Comparison of ENCODE assay signal across 21 cellular contexts in genomic region chr4:7516116-7516772, GRCh38.
DNase-seq lines count a peak whose midpoint lies in the region; ATAC-seq, FAIRE-seq and TF ChIP-seq lines count a peak whose summit lies in the region.
"Had no signal": no experiment of that assay in that cellular context is flagged by ENCODE, and none has a peak within 500 bp of the region (broad histone marks: within the 10 kb centered on the region; RNA-seq: fewer than 3 reads in every experiment).

No MANE protein-coding gene starts in this region.

- 0 out of 2 replicates have a peak overlapping the region, but pooled peaks have one; percentile 10 for H3K9ac ChIP-seq in HepG2 (ENCODE audit: insufficient read depth, low read depth, low read length)
- peak overlapping the region; percentile 24 for H3K9ac ChIP-seq in neuronal stem cell (ENCODE audit: low read depth, low read length, poor library complexity)

- H3K27ac Mint-ChIP-seq in activated naive CD4-positive, alpha-beta T cell treated with anti-CD3 and anti-CD28 coated beads, Interleukin-2, amount 50 U/mL, for 24 hours = peak overlapping the region; percentile 30
- no peak overlapping the region for H3K27ac Mint-ChIP-seq in activated naive CD4-positive, alpha-beta T cell treated with anti-CD3 and anti-CD28 coated beads for 36 hours
- H3K27ac Mint-ChIP-seq: CD8-positive, alpha-beta T cell had no signal

- H2BK15ac ChIP-seq in neuronal stem cell (ENCODE audit: low read length) = peak overlapping the region; percentile 89

- H3K36me3 ChIP-seq in HepG2 (replicated peaks in 1 of 2; ENCODE audit: control insufficient read depth in 1 of 2, insufficient read depth in 2 of 2, low read length in 2 of 2) (no peaks in the 10 kb centered on the region), neuronal stem cell (replicated peaks in 1 of 2; ENCODE audit: control insufficient read depth in 2 of 2, insufficient read depth in 2 of 2, low read length in 2 of 2) (no peaks in the 10 kb centered on the region), aorta (ENCODE audit: control insufficient read depth in 1 of 2, insufficient read depth in 2 of 2, low read length in 1 of 2) (no peaks in the 10 kb centered on the region)
- H3K36me3 ChIP-seq: MG63 had no signal

- POLR2A ChIA-PET in HepG2 (lab: Yijun Ruan, JAX) = interaction anchor here (1.1 to 3.3 kb wide), 3 partner anchors 8 to 157 kb away, joined by 3 to 21 read pairs (median 6); no protein-coding TSS in a partner anchor

- H2AFZ ChIP-seq in HepG2 (ENCODE audit: low read length) (no peak overlapping the region), neuronal stem cell (ENCODE audit: low read length) (no peak overlapping the region)

- no peak overlapping the region for H3K23ac ChIP-seq in neuronal stem cell (ENCODE audit: low read depth, low read length, poor library complexity)

- H3K36me3 Mint-ChIP-seq in activated naive CD4-positive, alpha-beta T cell treated with anti-CD3 and anti-CD28 coated beads, Interleukin-2, amount 50 U/mL, for 24 hours = no peaks in the 10 kb centered on the region
- H3K36me3 Mint-ChIP-seq in activated naive CD4-positive, alpha-beta T cell treated with anti-CD3 and anti-CD28 coated beads for 36 hours (ENCODE audit: low read depth) = no peaks in the 10 kb centered on the region
- H3K36me3 Mint-ChIP-seq: CD8-positive, alpha-beta T cell had no signal

- CTCF ChIA-PET in activated naive CD4-positive, alpha-beta T cell treated with anti-CD3 and anti-CD28 coated beads for 36 hours (lab: Charles Lee) = no interaction called here
- CTCF ChIA-PET in HepG2 (lab: Yijun Ruan, JAX; ENCODE audit: low intra/inter-chr PET ratio, low total read pairs) = no interaction called here

- H3K27ac ChIP-seq in HepG2 (ENCODE audit: extremely low read length, insufficient read depth, low read length) (peak overlapping the region; percentile 7), neuronal stem cell (replicated peaks; ENCODE audit: low read length) (no peak overlapping the region), aorta (ENCODE audit: low read depth in 1 of 2, low read length in 2 of 2) (no peak overlapping the region)
- H3K27ac ChIP-seq: 22Rv1 had no signal

- no peak for TF ChIP-seq POLR2A in HepG2 (IDR thresholded peaks at IDR 0.05; ENCODE audit: insufficient read depth in 1 of 2, low read depth in 2 of 2, low read length in 2 of 2)

- H3K4me1 ChIP-seq in HepG2 (ENCODE audit: insufficient read depth, low read length) (peaks cover 67% of the 10 kb centered on the region), neuronal stem cell (ENCODE audit: control insufficient read depth in 2 of 2, insufficient read depth in 1 of 2, low read depth in 1 of 2, low read length in 2 of 2) (peaks cover 0 to 31% of the 10 kb centered on the region in 2 donors), aorta (ENCODE audit: control insufficient read depth in 1 of 2, insufficient read depth in 2 of 2, low read length in 2 of 2) (no peaks in the 10 kb centered on the region)

- no peak for TF ChIP-seq CTCF in HepG2 (CRISPR knock-in tag; IDR thresholded peaks at IDR 0.05)

- peak overlapping the region; percentile 79 for H2AK5ac ChIP-seq in neuronal stem cell (ENCODE audit: low read depth, low read length)

- H3K18ac ChIP-seq in neuronal stem cell (ENCODE audit: low read length) = peak overlapping the region; percentile 91

- H3K4me3 ChIP-seq in HepG2 (replicated peaks in 1 of 3; ENCODE audit: insufficient read depth in 1 of 3, low read depth in 2 of 3, low read length in 3 of 3) (peak overlapping the region; percentile 3 to 60 (median 41); a peak in 4 of 6 replicates), neuronal stem cell (ENCODE audit: low read length in 2 of 2) (no peak overlapping the region), aorta (ENCODE audit: low read length in 2 of 2) (no peak overlapping the region)
- H3K4me3 ChIP-seq: MG63 had no signal

- H4K8ac ChIP-seq in neuronal stem cell (ENCODE audit: low read depth, low read length) = no peak overlapping the region

- peak overlapping the region; percentile 49 for H2BK120ac ChIP-seq in neuronal stem cell (ENCODE audit: low read depth, low read length)

- H3K27me3 Mint-ChIP-seq in activated naive CD4-positive, alpha-beta T cell treated with anti-CD3 and anti-CD28 coated beads, Interleukin-2, amount 50 U/mL, for 24 hours = no peaks in the 10 kb centered on the region
- peaks cover 7% of the 10 kb centered on the region for H3K27me3 Mint-ChIP-seq in activated naive CD4-positive, alpha-beta T cell treated with anti-CD3 and anti-CD28 coated beads for 36 hours (ENCODE audit: low read depth)

- H3K4me1 Mint-ChIP-seq in activated naive CD4-positive, alpha-beta T cell treated with anti-CD3 and anti-CD28 coated beads, Interleukin-2, amount 50 U/mL, for 24 hours = no peaks in the 10 kb centered on the region
- H3K4me1 Mint-ChIP-seq in activated naive CD4-positive, alpha-beta T cell treated with anti-CD3 and anti-CD28 coated beads for 36 hours (ENCODE audit: low read depth) = no peaks in the 10 kb centered on the region

- no peaks in the 10 kb centered on the region for H3K79me2 ChIP-seq in HepG2 (ENCODE audit: insufficient read depth, low read length)

- peaks cover 2% of the 10 kb centered on the region for H3K79me1 ChIP-seq in neuronal stem cell (ENCODE audit: low read depth, low read length)

- peak overlapping the region; percentile 38 for H3K4ac ChIP-seq in neuronal stem cell (ENCODE audit: low read length)

- no peaks in the 10 kb centered on the region for H3K9me3 ChIP-seq in HepG2 (ENCODE audit: low read length)
- H3K9me3 ChIP-seq in neuronal stem cell (replicated peaks in 1 of 2; ENCODE audit: control insufficient read depth in 2 of 2, insufficient read depth in 1 of 2, low read depth in 1 of 2, low read length in 2 of 2) = no peaks in the 10 kb centered on the region
- H3K9me3 ChIP-seq in aorta (ENCODE audit: control insufficient read depth, low read length) = no peaks in the 10 kb centered on the region
- H3K9me3 ChIP-seq: MG63 had no signal

- H2BK5ac ChIP-seq in neuronal stem cell (ENCODE audit: low read length) = no peak overlapping the region

- H3K27me3 ChIP-seq in HepG2 (ENCODE audit: control insufficient read depth in 1 of 2, insufficient read depth in 2 of 2, low read length in 2 of 2) (peaks cover 4 to 8% of the 10 kb centered on the region in 2 experiments), neuronal stem cell (ENCODE audit: control insufficient read depth in 3 of 3, insufficient read depth in 3 of 3, low read depth in 1 of 3, low read length in 3 of 3) (peaks cover 0 to 17% (median 0%) of the 10 kb centered on the region in 3 experiments), aorta (ENCODE audit: control insufficient read depth in 1 of 2, insufficient read depth in 2 of 2, low read length in 1 of 2) (no peaks in the 10 kb centered on the region)
- H3K27me3 ChIP-seq: MG63 had no signal

- no peak overlapping the region for H3K14ac ChIP-seq in neuronal stem cell (ENCODE audit: low read length)

- in situ Hi-C loops in HepG2 (cut with HindIII; ENCODE audit: extremely low pct_ligation_motif_present, low pct_unique_long_range_greater_than_20kb) = no loop called here

- DNase-seq in activated naive CD4-positive, alpha-beta T cell treated with anti-CD3 and anti-CD28 coated beads for 36 hours = no peak
- DNase-seq in HepG2 (ENCODE audit: low spot score) (no peak), neuronal stem cell (ENCODE audit: low spot score) (no peak), aorta (no peak), NCI-H2029 (lab: John Stamatoyannopoulos, UW) (no peak), HuH-7.5 (ENCODE audit: low spot score) (no peak)
- DNase-seq: CD8-positive, alpha-beta T cell; DMS79; HCEC 1CT; MG63; NCI-H1105; NCI-H1694 treated with DMSO at 0.1 percent for 48 hours; NCI-H226; NCI-H69; NK-92 treated with Interleukin-12 subunit alpha and Interleukin-12 subunit beta, amount 100 ng/mL, for 24 hours; OCI-M1; SIG-M5 had no signal

- H3K4me3 Mint-ChIP-seq in activated naive CD4-positive, alpha-beta T cell treated with anti-CD3 and anti-CD28 coated beads, Interleukin-2, amount 50 U/mL, for 24 hours = no peak overlapping the region
- H3K4me3 Mint-ChIP-seq in activated naive CD4-positive, alpha-beta T cell treated with anti-CD3 and anti-CD28 coated beads for 36 hours = no peak overlapping the region
- H3K4me3 Mint-ChIP-seq: CD8-positive, alpha-beta T cell had no signal

- TF ChIP-seq EP300 in HepG2 (IDR thresholded peaks at IDR 0.05; ENCODE audit: low read depth in 2 of 2, low read length in 2 of 2) (no peak), HepG2 (CRISPR knock-in tag; IDR thresholded peaks at IDR 0.05; ENCODE audit: borderline replicate concordance) (no peak)

- no TSS peak for BruUV-seq in HepG2 (replicated peaks; lab: Mats Ljungman, UMichigan)

- WGBS in HepG2 (ENCODE audit: low lambda C conversion rate) = 2% methylated on average over 9 of the region's 14 CpGs
- no CpG with 5 or more reads among the region's 14 CpGs for WGBS in neuronal stem cell (ENCODE audit: extremely low coverage in 2 of 2, insufficient read length in 2 of 2, insufficient replicate concordance in 1 of 2), 2 donors
- 47 to 56% methylated on average over 13 to 14 of the region's 14 CpGs for WGBS in aorta, 2 donors

- TF ChIP-seq RAD21 in HepG2 (CRISPR knock-in tag; IDR thresholded peaks at IDR 0.05) = no peak

- peak; percentile 10 for ATAC-seq in HepG2
- peak; percentile 12 for ATAC-seq in aorta (ENCODE audit: low FRiP score)
- no peak for ATAC-seq in GM21423 (IDR thresholded peaks at IDR 0.05; ENCODE audit: unreplicated experiment)
- ATAC-seq: CD8-positive, alpha-beta T cell had no signal

- FAIRE-seq in HepG2 (lab: Jason Lieb, UNC) = no peak
- FAIRE-seq: D721Med had no signal

- peak overlapping the region; percentile 14 for H2BK12ac ChIP-seq in neuronal stem cell (ENCODE audit: low read length)

- peak overlapping the region; percentile 75 for H3K4me2 ChIP-seq in HepG2 (ENCODE audit: low read depth, low read length)
- H3K4me2 ChIP-seq in neuronal stem cell (ENCODE audit: insufficient read depth, low read length, poor library complexity, severe bottlenecking) = no peak overlapping the region

- H4K91ac ChIP-seq in neuronal stem cell (ENCODE audit: low read depth, low read length, poor library complexity) = no peak overlapping the region

- no peaks in the 10 kb centered on the region for H3K9me3 Mint-ChIP-seq in activated naive CD4-positive, alpha-beta T cell treated with anti-CD3 and anti-CD28 coated beads, Interleukin-2, amount 50 U/mL, for 24 hours
- H3K9me3 Mint-ChIP-seq in activated naive CD4-positive, alpha-beta T cell treated with anti-CD3 and anti-CD28 coated beads for 36 hours = no peaks in the 10 kb centered on the region
- H3K9me3 Mint-ChIP-seq: CD8-positive, alpha-beta T cell had no signal

- intact Hi-C loops in activated naive CD4-positive, alpha-beta T cell treated with anti-CD3 and anti-CD28 coated beads for 36 hours (cut with micrococcal nuclease) = no loop called here
- intact Hi-C loops in HepG2 (cut with micrococcal nuclease; ENCODE audit: unreplicated experiment) (no loop called here), aorta (cut with DNase I) (no loop called here)

- no peaks in the 10 kb centered on the region for H4K20me1 ChIP-seq in HepG2 (ENCODE audit: insufficient read depth, low read length)

Comparison
In these comparisons a context has a peak if more than half of its experiments do, and no peak if none do; other contexts are left out.
1. H3K4me3 ChIP-seq: peak in HepG2 (3 of 3); none in neuronal stem cell (0 of 2) and aorta (0 of 2).